ENCODE assay signal across 14 cellular contexts in genomic region chr9:123069010-123069481, GRCh38. TPM values are rescaled to one million over a fixed set of nuclear protein-coding genes. Genes with fewer than 3 reads are reported as not detected.
A peak's percentile ranks its signal among the peaks of the same experiment; 100 is the strongest.
DNase-seq lines count a peak whose midpoint lies in the region; ATAC-seq and TF ChIP-seq lines count a peak whose summit lies in the region.
"Had no signal": no experiment of that assay in that cellular context is flagged by ENCODE, and none has a peak within 500 bp of the region (broad histone marks: within the 10 kb centered on the region; RNA-seq: fewer than 3 reads in every experiment).

No MANE protein-coding gene starts in this region.

- intact Hi-C loops in tibial artery (cut with DNase I; ENCODE audit: low total_unique reads): no loop called here

- ATAC-seq in activated T-cell treated with anti-CD3 and anti-CD28 coated beads, Interleukin-2, amount 50 U/mL, for 72 hours (replicated peaks in 1 of 2): peak; percentile 20 to 23
- no peak for ATAC-seq in HG03521 (IDR thresholded peaks at IDR 0.05; ENCODE audit: unreplicated experiment)

- H3K27me3 Mint-ChIP-seq in activated T-cell treated with anti-CD3 and anti-CD28 coated beads, Interleukin-2, amount 50 U/mL, for 72 hours (ENCODE audit: low read depth): no peaks in the 10 kb centered on the region
- H3K27me3 Mint-ChIP-seq: activated naive CD8-positive, alpha-beta T cell treated with anti-CD3 and anti-CD28 coated beads for 36 hours had no signal

- peaks cover 22 to 47% (median 27%) of the 10 kb centered on the region in 3 donors for H3K36me3 ChIP-seq in tibial artery

- DNase-seq in activated T-cell treated with anti-CD3 and anti-CD28 coated beads, Interleukin-2, amount 50 U/mL, for 72 hours: no peak
- no peak for DNase-seq in activated T-cell treated with anti-CD3 and anti-CD28 coated beads, Interleukin-2, amount 50 U/mL, for 48 hours
- DNase-seq in amniotic stem cell (lab: John Stamatoyannopoulos, UW) (peak; percentile 87), hepatic stellate cell (ENCODE audit: low spot score) (peak; percentile 47), tibial artery (no peak), DMS53 treated with DMSO at 0.1 percent for 48 hours (lab: John Stamatoyannopoulos, UW; ENCODE audit: unreplicated experiment) (no peak), medulla oblongata (ENCODE audit: extremely low spot score) (no peak)
- DNase-seq: activated naive CD8-positive, alpha-beta T cell treated with anti-CD3 and anti-CD28 coated beads for 36 hours; AML-193; DMS79; OCI-M1; T-helper 9 cell; thyroid gland had no signal

- no peaks in the 10 kb centered on the region for H3K9me3 Mint-ChIP-seq in activated T-cell treated with anti-CD3 and anti-CD28 coated beads, Interleukin-2, amount 50 U/mL, for 72 hours
- H3K9me3 Mint-ChIP-seq: activated naive CD8-positive, alpha-beta T cell treated with anti-CD3 and anti-CD28 coated beads for 36 hours had no signal

- H3K9me3 ChIP-seq in tibial artery: no peaks in the 10 kb centered on the region
- H3K9me3 ChIP-seq: thyroid gland had no signal

- H3K4me1 ChIP-seq in tibial artery: peaks cover 0 to 98% (median 38%) of the 10 kb centered on the region in 4 donors

- H3K4me3 ChIP-seq in tibial artery: no peak overlapping the region
- H3K4me3 ChIP-seq: thyroid gland had no signal

- peak overlapping the region; percentile 42 for H3K27ac Mint-ChIP-seq in activated T-cell treated with anti-CD3 and anti-CD28 coated beads, Interleukin-2, amount 50 U/mL, for 72 hours
- H3K27ac Mint-ChIP-seq: activated naive CD8-positive, alpha-beta T cell treated with anti-CD3 and anti-CD28 coated beads for 36 hours had no signal

- peaks cover 2 to 12% of the 10 kb centered on the region in 2 donors for H3K36me3 Mint-ChIP-seq in activated T-cell treated with anti-CD3 and anti-CD28 coated beads, Interleukin-2, amount 50 U/mL, for 72 hours (ENCODE audit: insufficient read depth in 2 of 2)

- no peak for TF ChIP-seq CTCF in tibial artery (IDR thresholded peaks at IDR 0.05)

- H3K4me1 Mint-ChIP-seq in activated T-cell treated with anti-CD3 and anti-CD28 coated beads, Interleukin-2, amount 50 U/mL, for 72 hours (ENCODE audit: low read depth): peaks cover 24% of the 10 kb centered on the region
- H3K4me1 Mint-ChIP-seq: activated naive CD8-positive, alpha-beta T cell treated with anti-CD3 and anti-CD28 coated beads for 36 hours had no signal

- H3K27me3 ChIP-seq in tibial artery: no peaks in the 10 kb centered on the region
- H3K27me3 ChIP-seq: thyroid gland had no signal

- H3K27ac ChIP-seq in tibial artery: peak overlapping the region; percentile 49 to 82

- H3K4me3 Mint-ChIP-seq in activated T-cell treated with anti-CD3 and anti-CD28 coated beads, Interleukin-2, amount 50 U/mL, for 72 hours: peak overlapping the region in 1 of 2 donors; percentile 50
- H3K4me3 Mint-ChIP-seq: activated naive CD8-positive, alpha-beta T cell treated with anti-CD3 and anti-CD28 coated beads for 36 hours had no signal

RNA-seq across cellular contexts. Expression of gene GPR21, which starts 35.6 kb away (rescaled TPM):
- 1 to 10 TPM; 1.3 to 1.6 TPM for total RNA-seq in activated T-cell treated with anti-CD3 and anti-CD28 coated beads, Interleukin-2, amount 50 U/mL, for 72 hours

Comparison
In these comparisons a context has a peak if more than half of its experiments do, and no peak if none do; other contexts are left out.
1. DNase-seq: peak in amniotic stem cell (single experiment) and hepatic stellate cell (single experiment); none in activated T-cell treated with anti-CD3 and anti-CD28 coated beads, Interleukin-2, amount 50 U/mL, for 72 hours (0 of 2), activated T-cell treated with anti-CD3 and anti-CD28 coated beads, Interleukin-2, amount 50 U/mL, for 48 hours (0 of 2), tibial artery (0 of 2), DMS53 treated with DMSO at 0.1 percent for 48 hours (single experiment) and medulla oblongata (single experiment).